Comparison of ENCODE assay signal across 8 cellular contexts in the genomic region with DNA sequence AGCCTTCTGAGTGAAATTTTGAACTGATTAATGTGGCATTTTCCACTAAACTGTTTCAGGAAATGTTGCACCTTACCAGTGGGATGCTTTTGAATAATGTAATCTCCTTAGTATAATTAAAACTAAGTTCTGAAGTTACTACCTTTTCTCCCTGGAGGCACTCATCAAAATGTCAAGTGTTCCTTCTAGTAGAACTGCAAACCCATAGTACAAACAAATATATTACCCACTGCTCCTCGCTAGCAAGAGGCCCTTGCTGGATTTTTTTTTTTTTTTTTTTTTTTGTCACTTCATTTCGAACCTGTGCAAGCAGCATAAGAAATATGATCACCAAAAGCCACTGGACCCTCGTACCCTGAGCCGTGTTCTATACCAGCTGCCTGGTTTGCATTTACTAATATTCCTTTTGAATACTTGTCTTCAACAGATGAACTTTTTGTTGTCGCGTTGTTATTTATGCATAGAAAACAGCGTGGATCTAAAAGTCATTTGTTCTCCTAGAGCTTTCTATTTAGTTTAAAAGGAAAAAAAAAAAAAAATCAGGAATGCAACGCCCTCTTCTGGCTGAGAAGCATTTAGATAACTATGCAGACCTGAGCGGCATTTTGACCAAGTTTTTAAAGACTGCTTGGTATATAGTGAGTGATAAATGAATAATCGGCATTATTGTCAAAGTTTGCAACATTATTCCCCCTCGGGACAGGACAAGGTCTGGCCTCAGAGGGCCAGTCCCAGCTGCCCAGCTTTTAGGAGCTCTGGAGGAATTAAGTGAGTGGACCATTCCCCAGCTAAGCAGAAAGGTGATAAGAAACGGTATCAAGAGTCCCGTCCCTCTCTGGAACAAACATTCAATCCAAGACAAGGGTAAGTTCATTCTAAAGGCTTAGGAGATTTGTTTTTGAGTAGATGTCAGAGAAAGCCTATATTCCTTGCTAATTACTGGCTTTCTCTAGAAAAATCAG.
DNase-seq lines count a peak whose midpoint lies in the region; ATAC-seq and TF ChIP-seq lines count a peak whose summit lies in the region.

No MANE protein-coding gene starts in this region.

- peak; percentile 47 for TF ChIP-seq CTCF in activated CD8-positive, alpha-beta T cell treated with anti-CD3 and anti-CD28 coated beads for 36 hours (IDR thresholded peaks at IDR 0.05)
- TF ChIP-seq CTCF in fibroblast of pulmonary artery (IDR thresholded peaks at IDR 0.05; ENCODE audit: low read length, missing control alignments) (peak; percentile 65), spleen (IDR thresholded peaks at IDR 0.05 in 8 of 11, conservative IDR thresholded peaks at IDR 0.05 in 3 of 11) (peak in 6 of 11 experiments; percentile 29 to 41 (median 36))

- H3K9me3 ChIP-seq in spleen, result peaks cover 0 to 2% (median 0%) of the 10 kb centered on the region in 8 donors

- no peak for ATAC-seq in activated CD8-positive, alpha-beta T cell treated with anti-CD3 and anti-CD28 coated beads for 36 hours
- ATAC-seq in activated CD8-positive, alpha-beta T cell treated with anti-CD3 and anti-CD28 coated beads, Interleukin-2, amount 10 ng/mL, durations not matched to agents 7 days and 5 days, result no peak
- no peak for ATAC-seq in HG03378 (IDR thresholded peaks at IDR 0.05; ENCODE audit: unreplicated experiment)

- 28 to 37% (median 29%) methylated on average over 13 of the region's 13 CpGs for WGBS in spleen, 5 donors

- DNase-seq in activated CD8-positive, alpha-beta T cell treated with anti-CD3 and anti-CD28 coated beads for 36 hours, result no peak
- DNase-seq in activated CD8-positive, alpha-beta T cell treated with anti-CD3 and anti-CD28 coated beads, Interleukin-2, amount 10 ng/mL, durations not matched to agents 7 days and 5 days, result no peak
- DNase-seq in OCI-M1 (lab: John Stamatoyannopoulos, UW) (peak; percentile 67), fibroblast of pulmonary artery (ENCODE audit: low read depth) (peak; percentile 57), spleen (no peak), amniotic stem cell (lab: John Stamatoyannopoulos, UW) (no peak)
- no peak for DNase-seq in stimulated activated CD4-positive, alpha-beta T cell treated with anti-CD3 and anti-CD28 coated beads, Interleukin-4, amount 100 ng/mL, for 1 hour

- CTCF ChIA-PET in activated CD8-positive, alpha-beta T cell treated with anti-CD3 and anti-CD28 coated beads for 36 hours (lab: Charles Lee), result interaction anchor here (0.7 to 1.7 kb wide), 6 partner anchors 10 to 1062 kb away, joined by 3 to 8 read pairs (median 4); no protein-coding TSS in a partner anchor
- CTCF ChIA-PET in activated CD8-positive, alpha-beta T cell treated with anti-CD3 and anti-CD28 coated beads, Interleukin-2, amount 10 ng/mL, durations not matched to agents 7 days and 5 days (lab: Charles Lee), result interaction anchor here (0.9 to 1.4 kb wide), 3 partner anchors 13 to 1088 kb away, joined by 3 to 5 read pairs (median 3); no protein-coding TSS in a partner anchor

- no peaks in the 10 kb centered on the region for H3K9me3 Mint-ChIP-seq in activated CD8-positive, alpha-beta T cell treated with anti-CD3 and anti-CD28 coated beads for 36 hours
- no peaks in the 10 kb centered on the region for H3K9me3 Mint-ChIP-seq in activated CD8-positive, alpha-beta T cell treated with anti-CD3 and anti-CD28 coated beads, Interleukin-2, amount 10 ng/mL, durations not matched to agents 7 days and 5 days (ENCODE audit: insufficient read depth)

- peaks cover 0 to 24% (median 0%) of the 10 kb centered on the region in 7 donors for H3K27me3 ChIP-seq in spleen (replicated peaks in 1 of 7)

- POLR2A ChIA-PET in activated CD8-positive, alpha-beta T cell treated with anti-CD3 and anti-CD28 coated beads for 36 hours (lab: Charles Lee), result no interaction called here
- POLR2A ChIA-PET in activated CD8-positive, alpha-beta T cell treated with anti-CD3 and anti-CD28 coated beads, Interleukin-2, amount 10 ng/mL, durations not matched to agents 7 days and 5 days (lab: Charles Lee), result no interaction called here

- H3K4me1 ChIP-seq in spleen, result no peaks in the 10 kb centered on the region

- H3K27me3 Mint-ChIP-seq in activated CD8-positive, alpha-beta T cell treated with anti-CD3 and anti-CD28 coated beads for 36 hours, result peaks cover 21% of the 10 kb centered on the region
- H3K27me3 Mint-ChIP-seq in activated CD8-positive, alpha-beta T cell treated with anti-CD3 and anti-CD28 coated beads, Interleukin-2, amount 10 ng/mL, durations not matched to agents 7 days and 5 days (ENCODE audit: low read depth), result peaks cover 17% of the 10 kb centered on the region

- H3K4me3 ChIP-seq in fibroblast of pulmonary artery (replicated peaks; ENCODE audit: low read depth, low read length), result no peak overlapping the region
- no peak overlapping the region for H3K4me3 ChIP-seq in spleen

- no peaks in the 10 kb centered on the region for H3K36me3 Mint-ChIP-seq in activated CD8-positive, alpha-beta T cell treated with anti-CD3 and anti-CD28 coated beads for 36 hours (ENCODE audit: low read depth)
- no peaks in the 10 kb centered on the region for H3K36me3 Mint-ChIP-seq in activated CD8-positive, alpha-beta T cell treated with anti-CD3 and anti-CD28 coated beads, Interleukin-2, amount 10 ng/mL, durations not matched to agents 7 days and 5 days (ENCODE audit: low read depth)

- intact Hi-C loops in activated CD8-positive, alpha-beta T cell treated with anti-CD3 and anti-CD28 coated beads for 36 hours (cut with micrococcal nuclease), result no loop called here
- intact Hi-C loops in spleen (cut with DNase I; ENCODE audit: low total_unique reads), result no loop called here

- H3K4me1 Mint-ChIP-seq in activated CD8-positive, alpha-beta T cell treated with anti-CD3 and anti-CD28 coated beads for 36 hours (ENCODE audit: low read depth), result no peaks in the 10 kb centered on the region
- H3K4me1 Mint-ChIP-seq in activated CD8-positive, alpha-beta T cell treated with anti-CD3 and anti-CD28 coated beads, Interleukin-2, amount 10 ng/mL, durations not matched to agents 7 days and 5 days (ENCODE audit: low read depth), result no peaks in the 10 kb centered on the region

- no peaks in the 10 kb centered on the region for H3K36me3 ChIP-seq in spleen

- H3K27ac Mint-ChIP-seq in activated CD8-positive, alpha-beta T cell treated with anti-CD3 and anti-CD28 coated beads for 36 hours, result no peak overlapping the region
- H3K27ac Mint-ChIP-seq in activated CD8-positive, alpha-beta T cell treated with anti-CD3 and anti-CD28 coated beads, Interleukin-2, amount 10 ng/mL, durations not matched to agents 7 days and 5 days, result no peak overlapping the region

- TF ChIP-seq POLR2A in spleen (IDR thresholded peaks at IDR 0.05), result no peak

- no peak overlapping the region for H3K27ac ChIP-seq in spleen

- H3K4me3 Mint-ChIP-seq in activated CD8-positive, alpha-beta T cell treated with anti-CD3 and anti-CD28 coated beads for 36 hours, result no peak overlapping the region
- no peak overlapping the region for H3K4me3 Mint-ChIP-seq in activated CD8-positive, alpha-beta T cell treated with anti-CD3 and anti-CD28 coated beads, Interleukin-2, amount 10 ng/mL, durations not matched to agents 7 days and 5 days

Comparison
In these comparisons a context has a peak if more than half of its experiments do, and no peak if none do; other contexts are left out.
1. DNase-seq: peak in OCI-M1 (single experiment) and fibroblast of pulmonary artery (single experiment); none in activated CD8-positive, alpha-beta T cell treated with anti-CD3 and anti-CD28 coated beads for 36 hours (single experiment), activated CD8-positive, alpha-beta T cell treated with anti-CD3 and anti-CD28 coated beads, Interleukin-2, amount 10 ng/mL, durations not matched to agents 7 days and 5 days (single experiment), spleen (single experiment), amniotic stem cell (single experiment) and stimulated activated CD4-positive, alpha-beta T cell treated with anti-CD3 and anti-CD28 coated beads, Interleukin-4, amount 100 ng/mL, for 1 hour (single experiment).
2. Peak in every context shown above with its lines, with median percentiles within 50 percentile points of each other: CTCF ChIP-seq.